8 cellular contexts compared by ENCODE assay signal in genomic region chr4:66794635-66795034, GRCh38.
"Had no signal": no experiment of that assay in that cellular context is flagged by ENCODE, and none has a peak within 500 bp of the region (broad histone marks: within the 10 kb centered on the region; RNA-seq: fewer than 3 reads in every experiment).

No MANE protein-coding gene starts in this region.

- FAIRE-seq: G401.6, GM12878, GM12891, GM12892, GM18507, GM19239 had no signal

- DNase-seq: GDM1, GF-D8 had no signal

- ATAC-seq: GM12878 had no signal

- H3K4me3 ChIP-seq: GM12878 had no signal
